ENCODE assay signal across 11 cellular contexts in genomic region chr11:45158210-45158644, GRCh38. TPM values are rescaled to one million over a fixed set of nuclear protein-coding genes. Genes with fewer than 3 reads are reported as not detected.
DNase-seq lines count a peak whose midpoint lies in the region; ATAC-seq, FAIRE-seq and TF ChIP-seq lines count a peak whose summit lies in the region.
"Had no signal": no experiment of that assay in that cellular context is flagged by ENCODE, and none has a peak within 500 bp of the region (broad histone marks: within the 10 kb centered on the region; RNA-seq: fewer than 3 reads in every experiment).

No MANE protein-coding gene starts in this region.

- H3K4me2 ChIP-seq in HepG2 (ENCODE audit: low read depth, low read length) (peak overlapping the region; percentile 43), parathyroid adenoma (ENCODE audit: low read length) (no peak overlapping the region)

- no peaks in the 10 kb centered on the region for H3K27me3 ChIP-seq in HepG2 (ENCODE audit: control insufficient read depth in 1 of 2, insufficient read depth in 2 of 2, low read length in 2 of 2)
- no peaks in the 10 kb centered on the region for H3K27me3 ChIP-seq in right lobe of liver
- H3K27me3 ChIP-seq in parathyroid adenoma (ENCODE audit: control insufficient read depth, insufficient read depth, low read length) = no peaks in the 10 kb centered on the region
- no peaks in the 10 kb centered on the region for H3K27me3 ChIP-seq in aorta (ENCODE audit: control insufficient read depth in 1 of 2, insufficient read depth in 2 of 2, low read length in 1 of 2)
- H3K27me3 ChIP-seq: brain microvascular endothelial cell had no signal

- H3K4me3 ChIP-seq in HepG2 (replicated peaks in 1 of 3; ENCODE audit: insufficient read depth in 1 of 3, low read depth in 2 of 3, low read length in 3 of 3) (peak overlapping the region in 1 of 3 experiments; percentile 7; a peak in 1 of 6 replicates), right lobe of liver (no peak overlapping the region), parathyroid adenoma (ENCODE audit: low read depth, low read length) (no peak overlapping the region), aorta (ENCODE audit: low read length in 2 of 2) (no peak overlapping the region)

- intact Hi-C loops in HepG2 (cut with micrococcal nuclease; ENCODE audit: unreplicated experiment) = no loop called here
- intact Hi-C loops in right lobe of liver (cut with DNase I) = no loop called here
- intact Hi-C loops in left cardiac atrium (cut with DNase I) = no loop called here
- intact Hi-C loops in aorta (cut with DNase I) = no loop called here

- no peak; the same call in 1 of the 2 replicates for TF ChIP-seq CTCF in HepG2 (CRISPR knock-in tag; IDR thresholded peaks at IDR 0.05)
- TF ChIP-seq CTCF in right lobe of liver (IDR thresholded peaks at IDR 0.05) = no peak
- no peak for TF ChIP-seq CTCF in parathyroid adenoma (IDR thresholded peaks at IDR 0.05)

- no peak overlapping the region for H3K27ac ChIP-seq in HepG2 (ENCODE audit: extremely low read length, insufficient read depth, low read length)
- H3K27ac ChIP-seq in right lobe of liver = no peak overlapping the region
- H3K27ac ChIP-seq in parathyroid adenoma = no peak overlapping the region
- peak overlapping the region; percentile 12 to 53 for H3K27ac ChIP-seq in aorta (ENCODE audit: low read depth in 1 of 2, low read length in 2 of 2)
- H3K27ac ChIP-seq: brain microvascular endothelial cell had no signal

- H4K20me1 ChIP-seq in HepG2 (ENCODE audit: insufficient read depth, low read length) = no peaks in the 10 kb centered on the region

- H3K9me3 ChIP-seq in HepG2 (ENCODE audit: low read length) (no peaks in the 10 kb centered on the region), right lobe of liver (no peaks in the 10 kb centered on the region), parathyroid adenoma (ENCODE audit: control insufficient read depth, low read length) (no peaks in the 10 kb centered on the region), aorta (ENCODE audit: control insufficient read depth, low read length) (no peaks in the 10 kb centered on the region)

- H3K79me2 ChIP-seq in HepG2 (ENCODE audit: insufficient read depth, low read length) = no peaks in the 10 kb centered on the region
- peaks cover 14% of the 10 kb centered on the region for H3K79me2 ChIP-seq in parathyroid adenoma

- H3K4me1 ChIP-seq in HepG2 (ENCODE audit: insufficient read depth, low read length) = peaks cover 46% of the 10 kb centered on the region
- H3K4me1 ChIP-seq in right lobe of liver = peaks cover 0 to 16% (median 5%) of the 10 kb centered on the region in 4 donors
- peaks cover 10% of the 10 kb centered on the region for H3K4me1 ChIP-seq in parathyroid adenoma
- peaks cover 4 to 5% of the 10 kb centered on the region in 2 donors for H3K4me1 ChIP-seq in aorta (ENCODE audit: control insufficient read depth in 1 of 2, insufficient read depth in 2 of 2, low read length in 2 of 2)

- peak; percentile 88 for ATAC-seq in HepG2
- no peak for ATAC-seq in right lobe of liver
- ATAC-seq in left cardiac atrium = peak; percentile 58 to 69
- no peak for ATAC-seq in aorta (ENCODE audit: low FRiP score)
- ATAC-seq: activated CD8-positive, alpha-beta memory T cell treated with anti-CD3 and anti-CD28 coated beads, Interleukin-2, amount 10 ng/mL, durations not matched to agents 7 days and 5 days had no signal

- no peaks in the 10 kb centered on the region for H3K36me3 ChIP-seq in HepG2 (replicated peaks in 1 of 2; ENCODE audit: control insufficient read depth in 1 of 2, insufficient read depth in 2 of 2, low read length in 2 of 2)
- H3K36me3 ChIP-seq in right lobe of liver = no peaks in the 10 kb centered on the region
- H3K36me3 ChIP-seq in parathyroid adenoma (ENCODE audit: control insufficient read depth, insufficient read depth, low read length) = no peaks in the 10 kb centered on the region
- H3K36me3 ChIP-seq in aorta (ENCODE audit: control insufficient read depth in 1 of 2, insufficient read depth in 2 of 2, low read length in 1 of 2) = no peaks in the 10 kb centered on the region
- H3K36me3 ChIP-seq: brain microvascular endothelial cell had no signal

- peak overlapping the region; percentile 40; the same call in 1 of the 2 replicates for H3K9ac ChIP-seq in HepG2 (ENCODE audit: insufficient read depth, low read depth, low read length)
- no peak overlapping the region for H3K9ac ChIP-seq in parathyroid adenoma

- DNase-seq in HepG2 (ENCODE audit: low spot score) (peak; percentile 35), right lobe of liver (no peak), left cardiac atrium (no peak), aorta (peak in 1 of 2 donors; percentile 72), NCI-H2029 (lab: John Stamatoyannopoulos, UW) (no peak), putamen (ENCODE audit: low spot score) (no peak), DMS114 treated with DMSO at 0.1 percent for 48 hours (lab: John Stamatoyannopoulos, UW; ENCODE audit: unreplicated experiment) (no peak)
- DNase-seq: activated CD8-positive, alpha-beta memory T cell treated with anti-CD3 and anti-CD28 coated beads, Interleukin-2, amount 10 ng/mL, durations not matched to agents 7 days and 5 days; brain microvascular endothelial cell; NCI-H1048 had no signal

- TF ChIP-seq EP300 in HepG2 (IDR thresholded peaks at IDR 0.05; ENCODE audit: low read depth in 2 of 2, low read length in 2 of 2) = no peak
- no peak for TF ChIP-seq EP300 in HepG2 (CRISPR knock-in tag; IDR thresholded peaks at IDR 0.05; ENCODE audit: borderline replicate concordance)

- TF ChIP-seq RAD21 in HepG2 (CRISPR knock-in tag; IDR thresholded peaks at IDR 0.05) = no peak

- WGBS in HepG2 (ENCODE audit: low lambda C conversion rate) = no CpG with 5 or more reads among the region's 5 CpGs
- no CpG with 5 or more reads among the region's 5 CpGs for WGBS in right lobe of liver (ENCODE audit: insufficient coverage, low coverage, low lambda C conversion rate, missing lambda C conversion rate)
- 10 to 20% methylated on average over 5 of the region's 5 CpGs for WGBS in aorta, 2 donors

- in situ Hi-C loops in HepG2 (cut with HindIII; ENCODE audit: extremely low pct_ligation_motif_present, low pct_unique_long_range_greater_than_20kb) = no loop called here

- H2AFZ ChIP-seq in HepG2 (ENCODE audit: low read length) = no peak overlapping the region
- peak overlapping the region; percentile 45 for H2AFZ ChIP-seq in parathyroid adenoma

- BruUV-seq in HepG2 (replicated peaks; lab: Mats Ljungman, UMichigan) = no TSS peak

- no peak for FAIRE-seq in HepG2 (lab: Jason Lieb, UNC)

- CTCF ChIA-PET in HepG2 (lab: Yijun Ruan, JAX; ENCODE audit: low intra/inter-chr PET ratio, low total read pairs) = no interaction called here

- POLR2A ChIA-PET in HepG2 (lab: Yijun Ruan, JAX) = no interaction called here

- TF ChIP-seq POLR2A in HepG2 (IDR thresholded peaks at IDR 0.05; ENCODE audit: insufficient read depth in 1 of 2, low read depth in 2 of 2, low read length in 2 of 2) (no peak), right lobe of liver (IDR thresholded peaks at IDR 0.05) (no peak)

TF ChIP-seq in HepG2, 621 proteins besides CTCF, POLR2A, EP300 and RAD21 (continues in another document):
- no peak for TF ChIP-seq JARID2 (CRISPR knock-in tag; IDR thresholded peaks at IDR 0.05; ENCODE audit: insufficient replicate concordance)
- no peak for TF ChIP-seq ZNF558 (CRISPR knock-in tag; IDR thresholded peaks at IDR 0.05; ENCODE audit: borderline replicate concordance)
- TF ChIP-seq ZNF83 (CRISPR knock-in tag; IDR thresholded peaks at IDR 0.05; ENCODE audit: borderline replicate concordance) = no peak
- no peak for TF ChIP-seq ZNF598 (CRISPR knock-in tag; IDR thresholded peaks at IDR 0.05; ENCODE audit: borderline replicate concordance)
- no peak for TF ChIP-seq KLF11 (CRISPR knock-in tag; IDR thresholded peaks at IDR 0.05)
- no peak for TF ChIP-seq ADNP (CRISPR knock-in tag; IDR thresholded peaks at IDR 0.05)
- no peak for TF ChIP-seq NR2F2 (IDR thresholded peaks at IDR 0.05; ENCODE audit: borderline replicate concordance, low read depth)
- TF ChIP-seq TARDBP (CRISPR knock-in tag; IDR thresholded peaks at IDR 0.05) = 0 out of 2 replicates have a peak, but pooled peaks have one; percentile 39
- TF ChIP-seq ZNF564 (CRISPR knock-in tag; IDR thresholded peaks at IDR 0.05) = no peak
- TF ChIP-seq ZSCAN25 (CRISPR knock-in tag; IDR thresholded peaks at IDR 0.05) = peak; percentile 60; the same call in 1 of the 2 replicates

RNA-seq across cellular contexts. Expression of gene PRDM11, which starts 11.8 kb away (rescaled TPM):
- total RNA-seq in HepG2 (2016; rRNA removed; fragmentation: Illumina TruSeq; extraction: Trizol) (4.1 and 4.7 TPM in 2 replicates), right lobe of liver (1 to 10 TPM; 1.4 to 4.1 (median 3.8) TPM), left cardiac atrium (10 to 100 TPM; 16.1 to 16.3 TPM), aorta (10 to 100 TPM; 23.6 to 29.6 TPM)
- total RNA-seq in HepG2 (2016; cell fraction: cytosol; rRNA removed; fragmentation: Illumina TruSeq; extraction: Trizol; ENCODE audit: low read depth) = 1.5 and 1.8 TPM in 2 replicates
- 3.4 and 4.3 TPM in 2 replicates for total RNA-seq in HepG2 (2016; cell fraction: insoluble cytoplasmic fraction; rRNA removed; fragmentation: Illumina TruSeq; extraction: Trizol)
- total RNA-seq in HepG2 (2016; cell fraction: membrane; rRNA removed; fragmentation: Illumina TruSeq; extraction: Trizol) = 3.9 and 5.2 TPM in 2 replicates
- total RNA-seq in HepG2 (2016; cell fraction: nucleus; rRNA removed; fragmentation: Illumina TruSeq; extraction: Trizol) = 4.6 and 6.1 TPM in 2 replicates
- polyA plus RNA-seq in HepG2 (2011; rRNA removed) (3.3 and 3.4 TPM in 2 replicates), aorta (10 to 100 TPM in 1 of 2 donors, 1 to 10 TPM in 1; 6.1 to 12.3 TPM)
- 2.0 and 2.7 TPM in 2 replicates for polyA plus RNA-seq in HepG2 (2011; cell fraction: cytosol; rRNA removed)
- 6.4 and 6.7 TPM in 2 replicates for polyA plus RNA-seq in HepG2 (2011; cell fraction: nucleus; rRNA removed)
- 2.3 and 2.4 TPM in 2 replicates for polyA plus RNA-seq in HepG2 (2012)
- 0.77 and 0.81 TPM in 2 replicates for polyA plus RNA-seq in HepG2 (2016; cell fraction: cytosol; fragmentation: Illumina TruSeq; extraction: Trizol; ENCODE audit: low read depth)
- polyA plus RNA-seq in HepG2 (2016; cell fraction: insoluble cytoplasmic fraction; fragmentation: Illumina TruSeq; extraction: Trizol; ENCODE audit: low read depth) = 2.8 and 4.0 TPM in 2 replicates
- 2.1 and 2.4 TPM in 2 replicates for polyA plus RNA-seq in HepG2 (2016; cell fraction: membrane; fragmentation: Illumina TruSeq; extraction: Trizol; ENCODE audit: low read depth)
- polyA plus RNA-seq in HepG2 (2016; cell fraction: nucleus; fragmentation: Illumina TruSeq; extraction: Trizol; ENCODE audit: insufficient read depth, low read depth) = 7.1 and 7.4 TPM in 2 replicates
- polyA minus RNA-seq in HepG2 (2011; rRNA and poly(A)+ RNA removed; ENCODE audit: low replicate concordance) = 7.8 and 17.5 TPM in 2 replicates
- polyA minus RNA-seq in HepG2 (2011; cell fraction: cytosol; rRNA and poly(A)+ RNA removed) = 3.5 and 6.2 TPM in 2 replicates
- polyA minus RNA-seq in HepG2 (2011; cell fraction: nucleus; rRNA and poly(A)+ RNA removed) = 5.0 and 7.6 TPM in 2 replicates

Comparison
In these comparisons a context has a peak if more than half of its experiments do, and no peak if none do; other contexts are left out.
1. ATAC-seq: peak in HepG2 (single experiment) and left cardiac atrium (2 of 2); none in right lobe of liver (0 of 4) and aorta (single experiment).
2. H3K27ac ChIP-seq: peak in aorta (2 of 2); none in HepG2 (single experiment), right lobe of liver (0 of 3) and parathyroid adenoma (single experiment).